In genomic region chr10:127262606-127263005, GRCh38 we compare ENCODE assay signal across 6 cellular contexts.
"Had no signal": no experiment of that assay in that cellular context is flagged by ENCODE, and none has a peak within 500 bp of the region (broad histone marks: within the 10 kb centered on the region; RNA-seq: fewer than 3 reads in every experiment).

No MANE protein-coding gene starts in this region.

- H2AFZ ChIP-seq: GM23338 had no signal

- H3K4me3 ChIP-seq: GM23338 had no signal

- H3K9ac ChIP-seq: KMS-11 had no signal

- H3K4me2 ChIP-seq: GM23338, KMS-11 had no signal

- DNase-seq: H9, HCEC 1CT, KBM-7 had no signal

- H3K27ac ChIP-seq: HL-60, KMS-11 had no signal
